ENCODE assay signal across 23 cellular contexts in the genomic region with DNA sequence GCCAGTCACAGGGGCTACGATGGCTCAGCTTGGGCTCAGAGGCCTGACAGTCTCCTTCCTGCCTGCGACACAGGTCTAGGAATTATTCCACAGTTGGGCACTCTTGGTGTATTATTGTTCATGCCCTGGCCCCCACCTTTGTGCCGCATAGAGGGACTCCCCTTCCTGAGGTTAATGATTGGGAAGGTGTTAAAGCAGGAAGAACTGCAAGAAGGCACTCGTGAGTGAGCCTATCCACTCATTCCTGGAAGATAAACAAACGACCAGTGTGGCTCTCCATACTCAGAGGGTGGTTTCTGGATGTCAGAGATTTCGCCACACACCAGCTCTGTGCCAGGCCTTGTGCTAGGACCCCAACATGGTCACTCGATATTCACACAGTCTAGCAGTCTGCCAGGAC. TPM values are rescaled to one million over a fixed set of nuclear protein-coding genes. Genes with fewer than 3 reads are reported as not detected.
A peak's percentile ranks its signal among the peaks of the same experiment; 100 is the strongest.
DNase-seq lines count a peak whose midpoint lies in the region; ATAC-seq, FAIRE-seq and TF ChIP-seq lines count a peak whose summit lies in the region.
"Had no signal": no experiment of that assay in that cellular context is flagged by ENCODE, and none has a peak within 500 bp of the region (broad histone marks: within the 10 kb centered on the region; RNA-seq: fewer than 3 reads in every experiment).

No MANE protein-coding gene starts in this region.

- peak overlapping the region in 1 of 2 experiments; percentile 41; a peak in 1 of 4 replicates for H4K8ac ChIP-seq in IMR-90 (ENCODE audit: low read depth in 2 of 2, low read length in 2 of 2)

- TF ChIP-seq POLR2A in IMR-90 (IDR thresholded peaks at IDR 0.05; ENCODE audit: low read depth, low read length), result no peak

- dilution Hi-C loops in IMR-90 (cut with HindIII; ENCODE audit: low sequenced_read_pairs, unreplicated experiment), result no loop called here

- H3K27me3 ChIP-seq in IMR-90 (ENCODE audit: control insufficient read depth, insufficient read depth, low read length), result no peaks in the 10 kb centered on the region
- no peaks in the 10 kb centered on the region; the same call in 1 of the 2 replicates for H3K27me3 ChIP-seq in iPS-20b (ENCODE audit: insufficient read depth, low read length)
- H3K27me3 ChIP-seq in pancreas, result no peaks in the 10 kb centered on the region
- H3K27me3 ChIP-seq: SJCRH30, uterus had no signal

- no peaks in the 10 kb centered on the region for H4K20me1 ChIP-seq in IMR-90 (ENCODE audit: insufficient read depth, low read length)

- peak overlapping the region; percentile 77 for H4K91ac ChIP-seq in IMR-90 (ENCODE audit: insufficient read depth, low read depth, low read length)

- H3K79me1 ChIP-seq in IMR-90 (ENCODE audit: low read depth in 1 of 2, low read length in 2 of 2), result no peaks in the 10 kb centered on the region

- H3K4me2 ChIP-seq in IMR-90 (ENCODE audit: low read depth, low read length), result no peak overlapping the region

- peak overlapping the region; percentile 88 for H2AK5ac ChIP-seq in IMR-90 (ENCODE audit: low read depth, low read length)

- no peaks in the 10 kb centered on the region for H3K9me3 ChIP-seq in IMR-90 (ENCODE audit: control insufficient read depth, insufficient read depth, low read length)
- no peaks in the 10 kb centered on the region for H3K9me3 ChIP-seq in iPS-20b (ENCODE audit: insufficient read depth, low read depth, low read length)
- H3K9me3 ChIP-seq in pancreas, result no peaks in the 10 kb centered on the region
- H3K9me3 ChIP-seq: SJCRH30, uterus had no signal

- H3K4me1 ChIP-seq in IMR-90 (ENCODE audit: control insufficient read depth, insufficient read depth, low read length) (peaks cover 23% of the 10 kb centered on the region), iPS-20b (ENCODE audit: insufficient read depth, low read length) (peaks cover 25% of the 10 kb centered on the region; the same call in 1 of the 2 replicates), pancreas (peaks cover 12 to 33% (median 18%) of the 10 kb centered on the region in 3 donors)
- H3K4me1 ChIP-seq: parathyroid adenoma, uterus had no signal

- peak; percentile 68 for DNase-seq in Caki2 (ENCODE audit: low read depth)
- peak; percentile 29 for DNase-seq in IMR-90
- DNase-seq in pancreas, result no peak
- DNase-seq in activated CD8-positive, alpha-beta memory T cell treated with anti-CD3 and anti-CD28 coated beads for 24 hours, result no peak
- no peak for DNase-seq in activated effector memory CD4-positive, alpha-beta T cell treated with Interleukin-2 at 50 U/mL for 16 hours
- no peak for DNase-seq in NK-92 (lab: John Stamatoyannopoulos, UW; ENCODE audit: unreplicated experiment)
- DNase-seq: activated CD4-positive, alpha-beta T cell treated with anti-CD3 and anti-CD28 coated beads for 36 hours; CD8-positive, alpha-beta T cell; erythroblast; foreskin melanocyte; hypothalamus; NCI-H1092 treated with DMSO at 0.1 percent for 48 hours; NCI-H2081; SJCRH30; stimulated activated CD4-positive, alpha-beta T cell treated with anti-CD3 and anti-CD28 coated beads, Interleukin-15, amount 100 ng/mL, for 24 hours; substantia nigra; uterus had no signal

- CTCF ChIA-PET in IMR-90 (lab: Yijun Ruan, JAX), result no interaction called here

- peaks cover 17% of the 10 kb centered on the region for H3K9me1 ChIP-seq in IMR-90 (ENCODE audit: insufficient read depth, low read length)

- peak overlapping the region; percentile 74; the same call in 1 of the 2 replicates for H2BK120ac ChIP-seq in IMR-90 (ENCODE audit: low read depth, low read length)

- FAIRE-seq in pancreas (lab: Jason Lieb, UNC), result no peak
- FAIRE-seq: islet of Langerhans had no signal

- no peak for TF ChIP-seq CTCF in IMR-90 (conservative IDR thresholded peaks at IDR 0.05; ENCODE audit: low read depth, low read length)
- TF ChIP-seq CTCF in pancreas (IDR thresholded peaks at IDR 0.05), result no peak

- POLR2A ChIA-PET in IMR-90 (lab: Charles Lee; ENCODE audit: unreplicated experiment), result no interaction called here

- H3K36me3 ChIP-seq in IMR-90 (ENCODE audit: control insufficient read depth, insufficient read depth, low read length) (no peaks in the 10 kb centered on the region), iPS-20b (ENCODE audit: insufficient read depth, low read depth, low read length) (no peaks in the 10 kb centered on the region), pancreas (no peaks in the 10 kb centered on the region)
- H3K36me3 ChIP-seq: SJCRH30, uterus had no signal

- no peak overlapping the region for H2BK5ac ChIP-seq in IMR-90 (ENCODE audit: low read depth, low read length, poor library complexity, severe bottlenecking)

- no TSS peak for BruUV-seq in IMR-90 (replicated peaks; lab: Mats Ljungman, UMichigan)

- intact Hi-C loops in IMR-90 (cut with micrococcal nuclease), result no loop called here
- intact Hi-C loops in pancreas (cut with DNase I), result no loop called here

- ATAC-seq in IMR-90 (ENCODE audit: low read depth) (no peak), pancreas (no peak), HG03025 (IDR thresholded peaks at IDR 0.05; ENCODE audit: low FRiP score, unreplicated experiment) (no peak)
- ATAC-seq: activated CD4-positive, alpha-beta T cell treated with anti-CD3 and anti-CD28 coated beads for 36 hours; CD8-positive, alpha-beta T cell; sciatic nerve had no signal

- peak overlapping the region; percentile 72 for H3K4ac ChIP-seq in IMR-90 (ENCODE audit: low read depth, low read length)

- H3K9ac ChIP-seq in IMR-90 (ENCODE audit: low read depth, low read length), result no peak overlapping the region
- H3K9ac ChIP-seq in iPS-20b (ENCODE audit: low read depth, low read length), result no peak overlapping the region
- H3K9ac ChIP-seq: parathyroid adenoma had no signal

- TF ChIP-seq RAD21 in IMR-90 (IDR thresholded peaks at IDR 0.05; ENCODE audit: low read length), result no peak

- H3K18ac ChIP-seq in IMR-90 (ENCODE audit: low read depth, low read length), result no peak overlapping the region; the same call in 1 of the 2 replicates

- H2AK9ac ChIP-seq in IMR-90 (replicated peaks; ENCODE audit: low read depth, low read length, poor library complexity), result peak overlapping the region; percentile 5

- no peak overlapping the region for H3K23ac ChIP-seq in IMR-90 (ENCODE audit: low read depth, low read length)

- WGBS in IMR-90 (ENCODE audit: extremely low coverage in 2 of 2, insufficient read length in 1 of 2), 2 experiments, result 80% methylated on average over 2 of the region's 7 CpGs; no CpG with 5 or more reads in 1 of the 2 experiments
- WGBS in pancreas, 2 donors, result 58 to 61% methylated on average over 7 of the region's 7 CpGs

- no peak overlapping the region for H3K4me3 ChIP-seq in IMR-90 (ENCODE audit: insufficient read depth, low read depth, low read length)
- 0 out of 2 replicates have a peak overlapping the region, but pooled peaks have one; percentile 25 for H3K4me3 ChIP-seq in iPS-20b (ENCODE audit: low read length)
- H3K4me3 ChIP-seq in pancreas, result no peak overlapping the region
- H3K4me3 ChIP-seq: SJCRH30, uterus had no signal

- H2AFZ ChIP-seq in IMR-90 (replicated peaks; ENCODE audit: low read length, poor library complexity), result peak overlapping the region; percentile 59
- H2AFZ ChIP-seq: parathyroid adenoma had no signal

- H3K14ac ChIP-seq in IMR-90 (replicated peaks; ENCODE audit: low read depth, low read length), result peak overlapping the region; percentile 44; the same call in 1 of the 2 replicates

- H3K56ac ChIP-seq in IMR-90 (ENCODE audit: extremely low read depth, insufficient read depth, low read length), result no peak overlapping the region

- peak overlapping the region; percentile 81 for H2BK20ac ChIP-seq in IMR-90 (ENCODE audit: low read depth, low read length)

- peak overlapping the region; percentile 59; the same call in 2 of the 3 replicates for H2BK15ac ChIP-seq in IMR-90 (ENCODE audit: low read depth, low read length)

- H4K5ac ChIP-seq in IMR-90 (ENCODE audit: low read depth, low read length), result no peak overlapping the region

- in situ Hi-C loops in Caki2 (cut with HindIII; ENCODE audit: low pct_unique_long_range_greater_than_20kb, low sequenced_read_pairs) (no loop called here), IMR-90 (cut with MboI; ENCODE audit: low sequenced_read_pairs) (no loop called here)

- H3K27ac ChIP-seq in IMR-90 (ENCODE audit: insufficient read depth, low read length), result no peak overlapping the region
- H3K27ac ChIP-seq in iPS-20b (ENCODE audit: low read length), result no peak overlapping the region
- H3K27ac ChIP-seq in pancreas, result peak overlapping the region in 3 of 4 donors; percentile 22 to 39 (median 23)
- H3K27ac ChIP-seq: parathyroid adenoma, SJCRH30, uterus had no signal

TF ChIP-seq in IMR-90, 13 proteins besides CTCF, POLR2A, EP300 and RAD21:
- TF ChIP-seq CEBPB (IDR thresholded peaks at IDR 0.05; ENCODE audit: low read depth, low read length), result peak; percentile 41; the same call in 1 of the 2 replicates
- TF ChIP-seq, protein P1, sequence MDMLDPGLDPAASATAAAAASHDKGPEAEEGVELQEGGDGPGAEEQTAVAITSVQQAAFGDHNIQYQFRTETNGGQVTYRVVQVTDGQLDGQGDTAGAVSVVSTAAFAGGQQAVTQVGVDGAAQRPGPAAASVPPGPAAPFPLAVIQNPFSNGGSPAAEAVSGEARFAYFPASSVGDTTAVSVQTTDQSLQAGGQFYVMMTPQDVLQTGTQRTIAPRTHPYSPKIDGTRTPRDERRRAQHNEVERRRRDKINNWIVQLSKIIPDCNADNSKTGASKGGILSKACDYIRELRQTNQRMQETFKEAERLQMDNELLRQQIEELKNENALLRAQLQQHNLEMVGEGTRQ (IDR thresholded peaks at IDR 0.05; ENCODE audit: low read depth, low read length), result no peak

RNA-seq across cellular contexts. Expression of a gene that starts 12.3 kb away (rescaled TPM):
- total RNA-seq in Caki2 (2014; rRNA removed; shearing (Covaris generic); ENCODE audit: low replicate concordance), result 0.23 and 4.0 TPM in 2 replicates
- under 0.01 TPM in 1 of 2 replicates, not detected in the other for total RNA-seq in IMR-90 (2012; rRNA removed)
- 0.07 and 0.14 TPM in 2 replicates for polyA plus RNA-seq in IMR-90 (2012; rRNA removed)
- 0.05 and 0.19 TPM in 2 replicates for polyA plus RNA-seq in IMR-90 (2012; cell fraction: cytosol; rRNA removed)
- 0.12 TPM in 1 of 2 replicates, not detected in the other for polyA plus RNA-seq in IMR-90 (2012; cell fraction: nucleus; rRNA removed; ENCODE audit: low replicate concordance)
- 1 to 10 TPM in 5 of 6 donors, under 1 TPM in 1; 0.69 to 5.5 (median 1.5) TPM for total RNA-seq in pancreas
- polyA plus RNA-seq in pancreas, result 1 to 10 TPM; 1.1 to 2.3 TPM
- total RNA-seq: cerebellum had no signal

Comparison
In these comparisons a context has a peak if more than half of its experiments do, and no peak if none do; other contexts are left out.
1. DNase-seq: peak in Caki2 (single experiment) and IMR-90 (single experiment); none in pancreas (0 of 6), activated CD8-positive, alpha-beta memory T cell treated with anti-CD3 and anti-CD28 coated beads for 24 hours (single experiment), activated effector memory CD4-positive, alpha-beta T cell treated with Interleukin-2 at 50 U/mL for 16 hours (single experiment) and NK-92 (single experiment).
2. H3K27ac ChIP-seq: peak in pancreas (3 of 4); none in IMR-90 (single experiment) and iPS-20b (single experiment).